In genomic region chr16:14405611-14406537, GRCh38 we compare ENCODE assay signal across 9 cellular contexts.
DNase-seq lines count a peak whose midpoint lies in the region; ATAC-seq and TF ChIP-seq lines count a peak whose summit lies in the region.
"Had no signal": no experiment of that assay in that cellular context is flagged by ENCODE, and none has a peak within 500 bp of the region (broad histone marks: within the 10 kb centered on the region; RNA-seq: fewer than 3 reads in every experiment).

No MANE protein-coding gene starts in this region.

- no peaks in the 10 kb centered on the region for H3K9me3 Mint-ChIP-seq in activated CD4-positive, alpha-beta memory T cell treated with anti-CD3 and anti-CD28 coated beads, Interleukin-2, amount 10 ng/mL, durations not matched to agents 7 days and 5 days
- H3K9me3 Mint-ChIP-seq: activated naive CD4-positive, alpha-beta T cell treated with anti-CD3 and anti-CD28 coated beads, Interleukin-2, amount 50 U/mL, for 24 hours had no signal

- H3K4me3 ChIP-seq in mucosa of descending colon, result no peak overlapping the region

- no peaks in the 10 kb centered on the region for H3K36me3 ChIP-seq in mucosa of descending colon (ENCODE audit: low read depth)

- peaks cover 4% of the 10 kb centered on the region for H3K4me1 ChIP-seq in mucosa of descending colon (ENCODE audit: low read depth)

- no peak overlapping the region for H3K4me3 Mint-ChIP-seq in activated CD4-positive, alpha-beta memory T cell treated with anti-CD3 and anti-CD28 coated beads, Interleukin-2, amount 10 ng/mL, durations not matched to agents 7 days and 5 days
- H3K4me3 Mint-ChIP-seq: activated naive CD4-positive, alpha-beta T cell treated with anti-CD3 and anti-CD28 coated beads, Interleukin-2, amount 50 U/mL, for 24 hours had no signal

- H3K36me3 Mint-ChIP-seq in activated CD4-positive, alpha-beta memory T cell treated with anti-CD3 and anti-CD28 coated beads, Interleukin-2, amount 10 ng/mL, durations not matched to agents 7 days and 5 days (ENCODE audit: low read depth), result no peaks in the 10 kb centered on the region
- H3K36me3 Mint-ChIP-seq: activated naive CD4-positive, alpha-beta T cell treated with anti-CD3 and anti-CD28 coated beads, Interleukin-2, amount 50 U/mL, for 24 hours had no signal

- H3K9me3 ChIP-seq in mucosa of descending colon, result no peaks in the 10 kb centered on the region

- POLR2A ChIA-PET in activated CD4-positive, alpha-beta memory T cell treated with anti-CD3 and anti-CD28 coated beads, Interleukin-2, amount 10 ng/mL, durations not matched to agents 7 days and 5 days (lab: Charles Lee), result no interaction called here

- ATAC-seq in GM19351 (IDR thresholded peaks at IDR 0.05; ENCODE audit: unreplicated experiment), result peak; percentile 91
- peak; percentile 85 for ATAC-seq in HG03108 (IDR thresholded peaks at IDR 0.05; ENCODE audit: unreplicated experiment)
- ATAC-seq in mucosa of descending colon, result peak; percentile 79

- intact Hi-C loops in mucosa of descending colon (cut with DNase I, micrococcal nuclease), result no loop called here

- CTCF ChIA-PET in activated CD4-positive, alpha-beta memory T cell treated with anti-CD3 and anti-CD28 coated beads, Interleukin-2, amount 10 ng/mL, durations not matched to agents 7 days and 5 days (lab: Charles Lee), result no interaction called here

- no peaks in the 10 kb centered on the region for H3K27me3 Mint-ChIP-seq in activated CD4-positive, alpha-beta memory T cell treated with anti-CD3 and anti-CD28 coated beads, Interleukin-2, amount 10 ng/mL, durations not matched to agents 7 days and 5 days
- H3K27me3 Mint-ChIP-seq: activated naive CD4-positive, alpha-beta T cell treated with anti-CD3 and anti-CD28 coated beads, Interleukin-2, amount 50 U/mL, for 24 hours had no signal

- no peak overlapping the region for H3K27ac Mint-ChIP-seq in activated CD4-positive, alpha-beta memory T cell treated with anti-CD3 and anti-CD28 coated beads, Interleukin-2, amount 10 ng/mL, durations not matched to agents 7 days and 5 days
- H3K27ac Mint-ChIP-seq: activated naive CD4-positive, alpha-beta T cell treated with anti-CD3 and anti-CD28 coated beads, Interleukin-2, amount 50 U/mL, for 24 hours had no signal

- no peak for TF ChIP-seq CTCF in mucosa of descending colon (IDR thresholded peaks at IDR 0.05)

- H3K4me1 Mint-ChIP-seq in activated CD4-positive, alpha-beta memory T cell treated with anti-CD3 and anti-CD28 coated beads, Interleukin-2, amount 10 ng/mL, durations not matched to agents 7 days and 5 days, result no peaks in the 10 kb centered on the region
- H3K4me1 Mint-ChIP-seq: activated naive CD4-positive, alpha-beta T cell treated with anti-CD3 and anti-CD28 coated beads, Interleukin-2, amount 50 U/mL, for 24 hours had no signal

- DNase-seq in D341Med (ENCODE audit: low spot score) (peak; percentile 40), mucosa of descending colon (peak; percentile 41 to 74 (median 64)), NCI-H1105 (lab: John Stamatoyannopoulos, UW) (no peak), NCI-H1436 treated with DMSO at 0.1 percent for 48 hours (lab: John Stamatoyannopoulos, UW) (no peak), NCI-H2029 (lab: John Stamatoyannopoulos, UW) (no peak)
- DNase-seq in activated CD4-positive, alpha-beta memory T cell treated with anti-CD3 and anti-CD28 coated beads, Interleukin-2, amount 10 ng/mL, durations not matched to agents 7 days and 5 days, result peak; percentile 18

Comparison
In these comparisons a context has a peak if more than half of its experiments do, and no peak if none do; other contexts are left out.
1. DNase-seq: peak in D341Med (single experiment), activated CD4-positive, alpha-beta memory T cell treated with anti-CD3 and anti-CD28 coated beads, Interleukin-2, amount 10 ng/mL, durations not matched to agents 7 days and 5 days (single experiment) and mucosa of descending colon (3 of 3); none in NCI-H1105 (single experiment), NCI-H1436 treated with DMSO at 0.1 percent for 48 hours (single experiment) and NCI-H2029 (single experiment).
2. Peak in every context shown above with its lines, with median percentiles within 50 percentile points of each other: ATAC-seq.